8 cellular contexts compared by ENCODE assay signal in the genomic region with DNA sequence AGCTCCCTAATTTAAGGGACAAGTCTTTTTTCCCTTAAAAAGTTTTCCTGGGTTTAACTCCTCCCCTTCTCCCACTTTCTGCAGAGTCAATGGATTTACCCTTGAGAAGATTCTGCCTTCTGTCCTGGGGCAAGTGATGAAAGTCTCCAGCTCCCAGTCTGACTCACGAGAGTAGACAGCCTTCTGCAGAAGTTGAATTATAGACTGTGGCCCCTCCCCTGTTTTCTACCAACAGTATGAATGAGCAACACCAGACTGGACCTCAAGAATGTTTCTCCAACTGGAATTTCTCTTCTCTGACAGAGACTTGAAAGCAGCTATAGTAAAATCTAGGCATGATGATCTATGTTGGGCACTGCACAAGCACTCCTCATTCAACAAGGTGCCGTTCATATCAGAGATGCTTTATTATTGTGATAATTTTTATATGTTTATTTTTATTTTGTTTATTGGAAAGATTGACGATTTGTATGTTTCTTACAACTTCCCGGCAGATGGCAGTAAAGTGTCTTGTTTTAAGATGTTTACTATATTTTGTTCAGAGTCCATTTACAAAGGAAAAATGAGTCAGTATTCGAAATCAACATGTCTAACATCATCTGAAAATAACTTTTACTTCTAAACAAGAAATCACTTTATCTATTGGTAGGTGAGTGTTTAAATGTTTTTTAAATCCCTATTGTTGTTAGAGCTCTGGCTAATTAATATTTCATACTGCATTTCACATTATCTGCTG. TPM values are rescaled to one million over a fixed set of nuclear protein-coding genes. Genes with fewer than 3 reads are reported as not detected.
DNase-seq lines count a peak whose midpoint lies in the region; ATAC-seq and TF ChIP-seq lines count a peak whose summit lies in the region.

No MANE protein-coding gene starts in this region.

- ATAC-seq in SK-N-SH treated with all-trans-retinoic acid at 6 μM for 48 hours (peak; percentile 82), GM21576 (IDR thresholded peaks at IDR 0.05; ENCODE audit: unreplicated experiment) (no peak)

- DNase-seq in Ammon's horn (ENCODE audit: low spot score): peak; percentile 63
- DNase-seq in HT1080 (ENCODE audit: low read depth): peak; percentile 70
- DNase-seq in islet precursor cell: peak; percentile 90
- DNase-seq in occipital lobe (lab: John Stamatoyannopoulos, UW): no peak
- DNase-seq in stimulated activated CD4-positive, alpha-beta T cell treated with anti-CD3 and anti-CD28 coated beads, Interleukin-2, amount 100 ng/mL, for 48 hours: no peak
- DNase-seq in C1 segment of cervical spinal cord (lab: John Stamatoyannopoulos, UW): no peak

TF ChIP-seq in SK-N-SH treated with all-trans-retinoic acid at 6 μM for 48 hours, 23 proteins besides CTCF, POLR2A, EP300 and RAD21:
- TF ChIP-seq, protein P1, sequence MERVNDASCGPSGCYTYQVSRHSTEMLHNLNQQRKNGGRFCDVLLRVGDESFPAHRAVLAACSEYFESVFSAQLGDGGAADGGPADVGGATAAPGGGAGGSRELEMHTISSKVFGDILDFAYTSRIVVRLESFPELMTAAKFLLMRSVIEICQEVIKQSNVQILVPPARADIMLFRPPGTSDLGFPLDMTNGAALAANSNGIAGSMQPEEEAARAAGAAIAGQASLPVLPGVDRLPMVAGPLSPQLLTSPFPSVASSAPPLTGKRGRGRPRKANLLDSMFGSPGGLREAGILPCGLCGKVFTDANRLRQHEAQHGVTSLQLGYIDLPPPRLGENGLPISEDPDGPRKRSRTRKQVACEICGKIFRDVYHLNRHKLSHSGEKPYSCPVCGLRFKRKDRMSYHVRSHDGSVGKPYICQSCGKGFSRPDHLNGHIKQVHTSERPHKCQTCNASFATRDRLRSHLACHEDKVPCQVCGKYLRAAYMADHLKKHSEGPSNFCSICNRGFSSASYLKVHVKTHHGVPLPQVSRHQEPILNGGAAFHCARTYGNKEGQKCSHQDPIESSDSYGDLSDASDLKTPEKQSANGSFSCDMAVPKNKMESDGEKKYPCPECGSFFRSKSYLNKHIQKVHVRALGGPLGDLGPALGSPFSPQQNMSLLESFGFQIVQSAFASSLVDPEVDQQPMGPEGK (CRISPR knock-in tag; IDR thresholded peaks at IDR 0.05; ENCODE audit: borderline replicate concordance): peak; percentile 18; the same call in 1 of the 2 replicates
- TF ChIP-seq ARNTL (CRISPR knock-in tag; IDR thresholded peaks at IDR 0.05; ENCODE audit: borderline replicate concordance, low read depth) (no peak), ISL1 (CRISPR knock-in tag; IDR thresholded peaks at IDR 0.05) (peak; percentile 22)

RNA-seq across cellular contexts. Expression of a gene that starts 56.6 kb away (rescaled TPM):
- total RNA-seq in HT1080 (2014; rRNA removed; shearing (Covaris generic)): 0.11 and 1.5 TPM in 2 replicates
- polyA plus RNA-seq in HT1080 (2015; cell fraction: cytosol; rRNA removed): 0.59 and 0.87 TPM in 2 replicates
- 0.16 TPM in 1 of 2 replicates, not detected in the other for polyA plus RNA-seq in HT1080 (2015; cell fraction: nucleus; rRNA removed)
- total RNA-seq in occipital lobe: 18.4 TPM

Comparison
In these comparisons a context has a peak if more than half of its experiments do, and no peak if none do; other contexts are left out.
1. DNase-seq: peak in Ammon's horn (single experiment), HT1080 (single experiment) and islet precursor cell (single experiment); none in occipital lobe (single experiment), stimulated activated CD4-positive, alpha-beta T cell treated with anti-CD3 and anti-CD28 coated beads, Interleukin-2, amount 100 ng/mL, for 48 hours (0 of 2) and C1 segment of cervical spinal cord (0 of 14).